In genomic region chr12:95336387-95337067, GRCh38 we compare ENCODE assay signal across 9 cellular contexts.
DNase-seq lines count a peak whose midpoint lies in the region; ATAC-seq, FAIRE-seq and TF ChIP-seq lines count a peak whose summit lies in the region.
"Had no signal": no experiment of that assay in that cellular context is flagged by ENCODE, and none has a peak within 500 bp of the region (broad histone marks: within the 10 kb centered on the region; RNA-seq: fewer than 3 reads in every experiment).

No MANE protein-coding gene starts in this region.

- peak; percentile 17 for DNase-seq in SIG-M5 treated with dmso at 0.1 percent for 504 hours (lab: John Stamatoyannopoulos, UW; ENCODE audit: unreplicated experiment)
- no peak for DNase-seq in SIG-M5 (lab: John Stamatoyannopoulos, UW)
- DNase-seq in OCI-M1 (lab: John Stamatoyannopoulos, UW) = peak; percentile 71
- DNase-seq in lung (ENCODE audit: low spot score) = peak; percentile 79
- peak; percentile 50 for DNase-seq in urothelium cell line (ENCODE audit: low spot score)
- no peak for DNase-seq in NOMO-1 (lab: John Stamatoyannopoulos, UW; ENCODE audit: unreplicated experiment in 2 of 2)

- peak; percentile 23 for FAIRE-seq in endometrium (lab: Jason Lieb, UNC)
- FAIRE-seq in urothelium cell line (lab: Jason Lieb, UNC) = no peak

- H3K27me3 ChIP-seq in lung (ENCODE audit: control insufficient read depth, insufficient read depth) = no peaks in the 10 kb centered on the region
- H3K27me3 ChIP-seq: BLaER1 treated with 17β-estradiol and CSF1 and Interleukin-3, amounts not matched to agents 10 nM and 100 nM had no signal

- no peaks in the 10 kb centered on the region for H3K9me3 ChIP-seq in lung (ENCODE audit: control insufficient read depth in 2 of 2, insufficient read depth in 1 of 2, low read length in 1 of 2)
- H3K9me3 ChIP-seq: BLaER1 treated with 17β-estradiol and CSF1 and Interleukin-3, amounts not matched to agents 10 nM and 100 nM had no signal

- ATAC-seq in lung (ENCODE audit: insufficient read depth, low FRiP score) (peak; percentile 82), HG03520 (IDR thresholded peaks at IDR 0.05; ENCODE audit: unreplicated experiment) (no peak)

- H3K36me3 ChIP-seq in lung (ENCODE audit: control insufficient read depth in 2 of 2, insufficient read depth in 2 of 2, low read length in 2 of 2) = no peaks in the 10 kb centered on the region
- H3K36me3 ChIP-seq: BLaER1 treated with 17β-estradiol and CSF1 and Interleukin-3, amounts not matched to agents 10 nM and 100 nM had no signal

- no peaks in the 10 kb centered on the region for H3K4me1 ChIP-seq in lung (ENCODE audit: control insufficient read depth in 2 of 2, insufficient read depth in 2 of 2, low read length in 2 of 2)

- WGBS in lung, 2 donors = 39 to 56% methylated on average over 10 of the region's 10 CpGs

- no peak overlapping the region for H3K4me3 ChIP-seq in lung
- H3K4me3 ChIP-seq: BLaER1 treated with 17β-estradiol and CSF1 and Interleukin-3, amounts not matched to agents 10 nM and 100 nM had no signal

- H3K27ac ChIP-seq in lung (ENCODE audit: low read depth in 1 of 2, low read length in 1 of 2) = peak overlapping the region; percentile 49 to 73
- H3K27ac ChIP-seq: BLaER1 treated with 17β-estradiol and CSF1 and Interleukin-3, amounts not matched to agents 10 nM and 100 nM had no signal

- peak; percentile 88 for TF ChIP-seq CTCF in lung (IDR thresholded peaks at IDR 0.05; ENCODE audit: control extremely low read depth, extremely low read depth)

Comparison
In these comparisons a context has a peak if more than half of its experiments do, and no peak if none do; other contexts are left out.
1. DNase-seq: peak in SIG-M5 treated with dmso at 0.1 percent for 504 hours (single experiment), OCI-M1 (single experiment), lung (single experiment) and urothelium cell line (single experiment); none in SIG-M5 (single experiment) and NOMO-1 (0 of 2).